In genomic region chr10:112385143-112385695, GRCh38 we compare ENCODE assay signal across 17 cellular contexts. TPM values are rescaled to one million over a fixed set of nuclear protein-coding genes. Genes with fewer than 3 reads are reported as not detected.
"Had no signal": no experiment of that assay in that cellular context is flagged by ENCODE, and none has a peak within 500 bp of the region (broad histone marks: within the 10 kb centered on the region; RNA-seq: fewer than 3 reads in every experiment).

No MANE protein-coding gene starts in this region.

- H3K4me3 ChIP-seq: adrenal gland, gastroesophageal sphincter, right atrium auricular region, smooth muscle cell, upper lobe of left lung had no signal

- H3K27ac Mint-ChIP-seq: activated CD8-positive, alpha-beta memory T cell treated with anti-CD3 and anti-CD28 coated beads, Interleukin-2, amount 10 ng/mL, durations not matched to agents 7 days and 5 days; activated naive CD4-positive, alpha-beta T cell treated with anti-CD3 and anti-CD28 coated beads for 36 hours had no signal

- H3K9me3 Mint-ChIP-seq: activated naive CD4-positive, alpha-beta T cell treated with anti-CD3 and anti-CD28 coated beads for 36 hours; activated T-cell treated with anti-CD3 and anti-CD28 coated beads, Interleukin-2, amount 50 U/mL, for 4 hours; naive thymus-derived CD4-positive, alpha-beta T cell had no signal

- H3K27me3 ChIP-seq: adrenal gland, right atrium auricular region, upper lobe of left lung had no signal

- H3K4me3 Mint-ChIP-seq: activated CD8-positive, alpha-beta memory T cell treated with anti-CD3 and anti-CD28 coated beads, Interleukin-2, amount 10 ng/mL, durations not matched to agents 7 days and 5 days; activated naive CD4-positive, alpha-beta T cell treated with anti-CD3 and anti-CD28 coated beads for 36 hours; activated T-cell treated with anti-CD3 and anti-CD28 coated beads, Interleukin-2, amount 50 U/mL, for 4 hours had no signal

- H3K9me3 ChIP-seq: adrenal gland, gastroesophageal sphincter, right atrium auricular region, upper lobe of left lung had no signal

- H3K27me3 Mint-ChIP-seq: activated CD8-positive, alpha-beta memory T cell treated with anti-CD3 and anti-CD28 coated beads, Interleukin-2, amount 10 ng/mL, durations not matched to agents 7 days and 5 days; naive thymus-derived CD4-positive, alpha-beta T cell had no signal

- DNase-seq: activated CD4-positive, alpha-beta T cell treated with anti-CD3 and anti-CD28 coated beads, Interleukin-2, amount 50 U/mL, for 48 hours; activated CD8-positive, alpha-beta memory T cell treated with anti-CD3 and anti-CD28 coated beads, Interleukin-2, amount 10 ng/mL, durations not matched to agents 7 days and 5 days; activated naive CD4-positive, alpha-beta T cell treated with anti-CD3 and anti-CD28 coated beads for 36 hours; activated T-cell treated with anti-CD3 and anti-CD28 coated beads, Interleukin-2, amount 50 U/mL, for 4 hours; adrenal gland; caudate nucleus; effector memory CD4-positive, alpha-beta T cell; kidney; naive thymus-derived CD4-positive, alpha-beta T cell; posterior cingulate gyrus; T-helper 2 cell; upper lobe of left lung had no signal

- H3K36me3 ChIP-seq: adrenal gland, gastroesophageal sphincter, right atrium auricular region had no signal

- ATAC-seq: activated CD4-positive, CD25-positive, alpha-beta regulatory T cell treated with anti-CD3 and anti-CD28 coated beads, Interleukin-2, amount 50 U/mL, for 24 hours; activated CD8-positive, alpha-beta memory T cell treated with anti-CD3 and anti-CD28 coated beads, Interleukin-2, amount 10 ng/mL, durations not matched to agents 7 days and 5 days; activated T-cell treated with anti-CD3 and anti-CD28 coated beads, Interleukin-2, amount 50 U/mL, for 4 hours; gastroesophageal sphincter; naive thymus-derived CD4-positive, alpha-beta T cell; SK-N-SH treated with all-trans-retinoic acid at 6 μM for 48 hours had no signal

- H3K4me1 ChIP-seq: gastroesophageal sphincter, right atrium auricular region had no signal

RNA-seq across cellular contexts. Expression of gene ACSL5, which starts 11.3 kb away (rescaled TPM):
- total RNA-seq: smooth muscle cell had no signal
